Comparison of ENCODE assay signal across 8 cellular contexts in the genomic region with DNA sequence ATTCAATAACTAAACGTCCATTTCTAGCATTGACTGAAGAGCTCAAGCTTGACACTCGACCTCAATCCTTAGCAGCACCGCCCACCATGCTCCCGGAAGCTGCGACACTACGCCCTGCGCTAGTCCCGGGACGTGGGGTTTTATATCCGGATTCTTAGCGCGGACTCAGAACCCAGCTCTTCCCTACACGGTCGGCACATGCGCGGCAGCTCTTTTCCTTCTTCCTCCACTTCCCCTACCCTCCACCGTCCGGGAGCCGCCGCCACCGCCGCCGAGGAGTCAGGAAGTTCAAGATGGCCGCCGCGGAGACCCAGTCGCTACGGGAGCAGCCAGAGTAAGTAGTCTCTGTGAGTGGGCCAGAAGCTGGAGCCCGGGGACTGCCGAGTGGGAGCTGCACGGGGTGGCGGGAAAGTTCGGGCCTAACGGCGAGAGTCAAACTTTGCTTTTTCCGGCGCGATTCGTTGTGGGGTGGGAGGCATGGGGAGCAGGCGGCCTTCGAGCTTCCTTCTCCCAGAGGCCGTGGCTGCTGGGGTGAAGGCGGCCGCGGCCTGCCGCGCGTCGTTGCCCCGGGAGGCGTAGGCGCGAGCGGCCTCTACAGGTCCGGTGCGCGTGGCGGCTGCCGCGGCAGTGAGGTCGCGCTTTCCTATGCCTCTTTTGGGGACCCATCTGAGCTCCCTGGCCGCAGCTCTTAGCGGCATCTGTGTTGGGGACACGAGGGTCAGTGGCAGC. TPM values are rescaled to one million over a fixed set of nuclear protein-coding genes. Genes with fewer than 3 reads are reported as not detected.
A peak's percentile ranks its signal among the peaks of the same experiment; 100 is the strongest.
DNase-seq lines count a peak whose midpoint lies in the region; ATAC-seq and TF ChIP-seq lines count a peak whose summit lies in the region.

No MANE protein-coding gene starts in this region.

- peaks cover 45% of the 10 kb centered on the region for H3K4me1 ChIP-seq in OCI-LY7 (ENCODE audit: insufficient read depth, low read length, poor library complexity, severe bottlenecking)

- TF ChIP-seq CTCF in OCI-LY7 (conservative IDR thresholded peaks at IDR 0.05; ENCODE audit: low read length), result peak; percentile 65
- TF ChIP-seq CTCF in epithelial cell of esophagus (IDR thresholded peaks at IDR 0.05; ENCODE audit: insufficient read depth, low read depth, low read length, missing control alignments), result peak; percentile 19

- no peaks in the 10 kb centered on the region for H3K9me3 ChIP-seq in OCI-LY7 (ENCODE audit: low read length)

- no TSS peak for BruUV-seq in OCI-LY7 (replicated peaks; lab: Mats Ljungman, UMichigan)

- H3K79me2 ChIP-seq in OCI-LY7 (ENCODE audit: insufficient read depth, low read depth, low read length), result peaks cover 80% of the 10 kb centered on the region

- POLR2A ChIA-PET in OCI-LY7 (lab: Charles Lee), result interaction anchor here (0.6 to 2.3 kb wide), 16 partner anchors 9 to 1041 kb away, joined by 3 to 12 read pairs (median 5); a partner anchor contains a TSS

- intact Hi-C loops in OCI-LY7 (cut with micrococcal nuclease; ENCODE audit: unreplicated experiment), result loop anchor here (1.0 to 10.0 kb wide), 5 partner anchors 114 to 954 kb away; a partner anchor contains a TSS

- CTCF ChIA-PET in OCI-LY7 (lab: Charles Lee; ENCODE audit: unreplicated experiment), result interaction anchor here (0.6 to 1.9 kb wide), 8 partner anchors 10 to 982 kb away, joined by 3 to 6 read pairs (median 4); no protein-coding TSS in a partner anchor

- H3K4me2 ChIP-seq in OCI-LY7 (ENCODE audit: low read length), result peak overlapping the region; percentile 98

- H3K27ac ChIP-seq in OCI-LY7 (ENCODE audit: low read depth, low read length, poor library complexity, severe bottlenecking), result peak overlapping the region; percentile 83

- ATAC-seq in GM21526 (IDR thresholded peaks at IDR 0.05; ENCODE audit: low FRiP score, unreplicated experiment), result peak; percentile 51

- peaks cover 32% of the 10 kb centered on the region for H4K20me1 ChIP-seq in OCI-LY7 (ENCODE audit: insufficient read depth, low read length)

- H3K9me2 ChIP-seq in OCI-LY7 (ENCODE audit: insufficient read depth, low read length), result no peaks in the 10 kb centered on the region

- H3K4me3 ChIP-seq in OCI-LY7 (ENCODE audit: low read depth, low read length, poor library complexity, severe bottlenecking) (peak overlapping the region; percentile 75), epithelial cell of esophagus (ENCODE audit: low read length) (peak overlapping the region; percentile 66)

- H3K36me3 ChIP-seq in OCI-LY7 (ENCODE audit: insufficient read depth, low read length), result peaks cover 35% of the 10 kb centered on the region

- H2AFZ ChIP-seq in OCI-LY7 (ENCODE audit: low read length), result peak overlapping the region; percentile 71; the same call in 1 of the 2 replicates

- DNase-seq in DMS 273 treated with DMSO at 0.1 percent for 48 hours (lab: John Stamatoyannopoulos, UW) (peak; percentile 95), HuH-7.5 (ENCODE audit: low spot score) (peak; percentile 41), OCI-LY7 (ENCODE audit: low spot score) (peak; percentile 92), activated T-cell treated with anti-CD3 and anti-CD28 coated beads for 4 hours (peak; percentile 81), epithelial cell of esophagus (ENCODE audit: low read depth) (peak; percentile 98), middle frontal gyrus (ENCODE audit: extremely low spot score, low spot score) (peak; percentile 93)
- DNase-seq in stimulated activated CD8-positive, alpha-beta memory T cell treated with anti-CD3 and anti-CD28 coated beads, Interleukin-2, amount 100 ng/mL, for 1 hour (ENCODE audit: low read depth in 2 of 2), result peak; percentile 66 to 73

RNA-seq across cellular contexts. Expression of a gene that starts 57.6 kb away (rescaled TPM):
- not detected in 2 replicates for total RNA-seq in OCI-LY7 (2014; rRNA removed; shearing (Covaris generic))
- total RNA-seq in OCI-LY7 (2022), result not detected in 2 replicates

Comparison
In these comparisons a context has a peak if more than half of its experiments do, and no peak if none do; other contexts are left out.
1. Peak in every context shown above with its lines: DNase-seq, ATAC-seq, H3K4me3 ChIP-seq and H3K27ac ChIP-seq.
2. DNase-seq: peak in every context shown above with its lines; median percentile 98 in epithelial cell of esophagus; 95 in DMS 273 treated with DMSO at 0.1 percent for 48 hours; 93 in middle frontal gyrus; 92 in OCI-LY7; 81 in activated T-cell treated with anti-CD3 and anti-CD28 coated beads for 4 hours; 70 in stimulated activated CD8-positive, alpha-beta memory T cell treated with anti-CD3 and anti-CD28 coated beads, Interleukin-2, amount 100 ng/mL, for 1 hour; 41 in HuH-7.5.